1 cellular context compared by ENCODE assay signal in genomic region chr12:22544038-22544979, GRCh38.
A peak's percentile ranks its signal among the peaks of the same experiment; 100 is the strongest.
TF ChIP-seq lines count a peak whose summit lies in the region.

A gene with protein sequence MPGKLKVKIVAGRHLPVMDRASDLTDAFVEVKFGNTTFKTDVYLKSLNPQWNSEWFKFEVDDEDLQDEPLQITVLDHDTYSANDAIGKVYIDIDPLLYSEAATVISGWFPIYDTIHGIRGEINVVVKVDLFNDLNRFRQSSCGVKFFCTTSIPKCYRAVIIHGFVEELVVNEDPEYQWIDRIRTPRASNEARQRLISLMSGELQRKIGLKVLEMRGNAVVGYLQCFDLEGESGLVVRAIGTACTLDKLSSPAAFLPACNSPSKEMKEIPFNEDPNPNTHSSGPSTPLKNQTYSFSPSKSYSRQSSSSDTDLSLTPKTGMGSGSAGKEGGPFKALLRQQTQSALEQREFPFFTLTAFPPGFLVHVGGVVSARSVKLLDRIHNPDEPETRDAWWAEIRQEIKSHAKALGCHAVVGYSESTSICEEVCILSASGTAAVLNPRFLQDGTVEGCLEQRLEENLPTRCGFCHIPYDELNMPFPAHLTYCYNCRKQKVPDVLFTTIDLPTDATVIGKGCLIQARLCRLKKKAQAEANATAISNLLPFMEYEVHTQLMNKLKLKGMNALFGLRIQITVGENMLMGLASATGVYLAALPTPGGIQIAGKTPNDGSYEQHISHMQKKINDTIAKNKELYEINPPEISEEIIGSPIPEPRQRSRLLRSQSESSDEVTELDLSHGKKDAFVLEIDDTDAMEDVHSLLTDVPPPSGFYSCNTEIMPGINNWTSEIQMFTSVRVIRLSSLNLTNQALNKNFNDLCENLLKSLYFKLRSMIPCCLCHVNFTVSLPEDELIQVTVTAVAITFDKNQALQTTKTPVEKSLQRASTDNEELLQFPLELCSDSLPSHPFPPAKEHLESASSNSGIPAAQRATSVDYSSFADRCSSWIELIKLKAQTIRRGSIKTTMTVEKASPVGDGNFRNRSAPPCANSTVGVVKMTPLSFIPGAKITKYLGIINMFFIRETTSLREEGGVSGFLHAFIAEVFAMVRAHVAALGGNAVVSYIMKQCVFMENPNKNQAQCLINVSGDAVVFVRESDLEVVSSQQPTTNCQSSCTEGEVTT (minus strand): TSS chr12:22544542. CDS start chr12:22544150, 392 bp downstream.

TF ChIP-seq in GM12878, 131 proteins besides CTCF, POLR2A, EP300 and RAD21 (continued from another document and continues in another):
- TF ChIP-seq, protein P1, sequence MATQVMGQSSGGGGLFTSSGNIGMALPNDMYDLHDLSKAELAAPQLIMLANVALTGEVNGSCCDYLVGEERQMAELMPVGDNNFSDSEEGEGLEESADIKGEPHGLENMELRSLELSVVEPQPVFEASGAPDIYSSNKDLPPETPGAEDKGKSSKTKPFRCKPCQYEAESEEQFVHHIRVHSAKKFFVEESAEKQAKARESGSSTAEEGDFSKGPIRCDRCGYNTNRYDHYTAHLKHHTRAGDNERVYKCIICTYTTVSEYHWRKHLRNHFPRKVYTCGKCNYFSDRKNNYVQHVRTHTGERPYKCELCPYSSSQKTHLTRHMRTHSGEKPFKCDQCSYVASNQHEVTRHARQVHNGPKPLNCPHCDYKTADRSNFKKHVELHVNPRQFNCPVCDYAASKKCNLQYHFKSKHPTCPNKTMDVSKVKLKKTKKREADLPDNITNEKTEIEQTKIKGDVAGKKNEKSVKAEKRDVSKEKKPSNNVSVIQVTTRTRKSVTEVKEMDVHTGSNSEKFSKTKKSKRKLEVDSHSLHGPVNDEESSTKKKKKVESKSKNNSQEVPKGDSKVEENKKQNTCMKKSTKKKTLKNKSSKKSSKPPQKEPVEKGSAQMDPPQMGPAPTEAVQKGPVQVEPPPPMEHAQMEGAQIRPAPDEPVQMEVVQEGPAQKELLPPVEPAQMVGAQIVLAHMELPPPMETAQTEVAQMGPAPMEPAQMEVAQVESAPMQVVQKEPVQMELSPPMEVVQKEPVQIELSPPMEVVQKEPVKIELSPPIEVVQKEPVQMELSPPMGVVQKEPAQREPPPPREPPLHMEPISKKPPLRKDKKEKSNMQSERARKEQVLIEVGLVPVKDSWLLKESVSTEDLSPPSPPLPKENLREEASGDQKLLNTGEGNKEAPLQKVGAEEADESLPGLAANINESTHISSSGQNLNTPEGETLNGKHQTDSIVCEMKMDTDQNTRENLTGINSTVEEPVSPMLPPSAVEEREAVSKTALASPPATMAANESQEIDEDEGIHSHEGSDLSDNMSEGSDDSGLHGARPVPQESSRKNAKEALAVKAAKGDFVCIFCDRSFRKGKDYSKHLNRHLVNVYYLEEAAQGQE (IDR thresholded peaks at IDR 0.05; ENCODE audit: low read depth, low read length) = no peak
- TF ChIP-seq RCOR1 (conservative IDR thresholded peaks at IDR 0.05; ENCODE audit: low read depth, low read length) (no peak), CEBPB (IDR thresholded peaks at IDR 0.05; ENCODE audit: borderline replicate concordance in 1 of 2, low read depth in 2 of 2, low read length in 2 of 2) (no peak), SKIL (IDR thresholded peaks at IDR 0.05; ENCODE audit: low read depth, poor library complexity, severe bottlenecking) (peak; percentile 60), PAX8 (IDR thresholded peaks at IDR 0.05) (peak; percentile 21; the same call in 1 of the 2 replicates), JUND (IDR thresholded peaks at IDR 0.05; ENCODE audit: low read depth, low read length) (peak; percentile 11; the same call in 1 of the 2 replicates), EED (IDR thresholded peaks at IDR 0.05; ENCODE audit: low read depth) (peak; percentile 40; the same call in 1 of the 2 replicates), ATF2 (IDR thresholded peaks at IDR 0.05; ENCODE audit: low read length) (no peak), ZBED1 (IDR thresholded peaks at IDR 0.05; ENCODE audit: borderline replicate concordance) (no peak), CHD4 (IDR thresholded peaks at IDR 0.05) (no peak), TCF3 (IDR thresholded peaks at IDR 0.05; ENCODE audit: borderline replicate concordance, insufficient read depth, low read depth, low read length) (0 out of 2 replicates have a peak, but pooled peaks have one; percentile 9), MYB (IDR thresholded peaks at IDR 0.05; ENCODE audit: borderline replicate concordance, low read depth, low read length) (no peak), FOXM1 (IDR thresholded peaks at IDR 0.05; ENCODE audit: low read depth, low read length) (peak; percentile 70), WRNIP1 (IDR thresholded peaks at IDR 0.05; ENCODE audit: borderline replicate concordance, low read depth, low read length) (peak; percentile 63; the same call in 1 of the 2 replicates), SIX5 (IDR thresholded peaks at IDR 0.05; ENCODE audit: low read depth, low read length, severe bottlenecking) (peak; percentile 54), NFIC (IDR thresholded peaks at IDR 0.05; ENCODE audit: low read depth, low read length) (peak; percentile 26; the same call in 1 of the 2 replicates), NRF1 (conservative IDR thresholded peaks at IDR 0.05; ENCODE audit: low read depth, low read length) (no peak), ZNF622 (IDR thresholded peaks at IDR 0.05) (no peak), E2F4 (IDR thresholded peaks at IDR 0.05; ENCODE audit: low read depth, low read length) (peak; percentile 70; the same call in 1 of the 2 replicates), EZH2 (IDR thresholded peaks at IDR 0.05; ENCODE audit: borderline replicate concordance, control insufficient read depth, low read depth, low read length) (no peak), ZNF274 (IDR thresholded peaks at IDR 0.05; ENCODE audit: insufficient read depth, insufficient read length) (no peak), JUNB (IDR thresholded peaks at IDR 0.05) (no peak), SREBF2 (IDR thresholded peaks at IDR 0.05; ENCODE audit: low read length) (no peak), KAT2A (conservative IDR thresholded peaks at IDR 0.05; ENCODE audit: control insufficient read depth, low read depth, low read length) (no peak), EGR1 (IDR thresholded peaks at IDR 0.05; ENCODE audit: borderline replicate concordance in 1 of 2, low read depth in 2 of 2, low read length in 2 of 2) (peak in 1 of 2 experiments; percentile 52; a peak in 1 of 3 replicates), ZNF217 (IDR thresholded peaks at IDR 0.05) (0 out of 2 replicates have a peak, but pooled peaks have one; percentile 10)
- TF ChIP-seq, protein P2, sequence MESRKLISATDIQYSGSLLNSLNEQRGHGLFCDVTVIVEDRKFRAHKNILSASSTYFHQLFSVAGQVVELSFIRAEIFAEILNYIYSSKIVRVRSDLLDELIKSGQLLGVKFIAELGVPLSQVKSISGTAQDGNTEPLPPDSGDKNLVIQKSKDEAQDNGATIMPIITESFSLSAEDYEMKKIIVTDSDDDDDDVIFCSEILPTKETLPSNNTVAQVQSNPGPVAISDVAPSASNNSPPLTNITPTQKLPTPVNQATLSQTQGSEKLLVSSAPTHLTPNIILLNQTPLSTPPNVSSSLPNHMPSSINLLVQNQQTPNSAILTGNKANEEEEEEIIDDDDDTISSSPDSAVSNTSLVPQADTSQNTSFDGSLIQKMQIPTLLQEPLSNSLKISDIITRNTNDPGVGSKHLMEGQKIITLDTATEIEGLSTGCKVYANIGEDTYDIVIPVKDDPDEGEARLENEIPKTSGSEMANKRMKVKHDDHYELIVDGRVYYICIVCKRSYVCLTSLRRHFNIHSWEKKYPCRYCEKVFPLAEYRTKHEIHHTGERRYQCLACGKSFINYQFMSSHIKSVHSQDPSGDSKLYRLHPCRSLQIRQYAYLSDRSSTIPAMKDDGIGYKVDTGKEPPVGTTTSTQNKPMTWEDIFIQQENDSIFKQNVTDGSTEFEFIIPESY (IDR thresholded peaks at IDR 0.05) = no peak
- TF ChIP-seq, protein P3, sequence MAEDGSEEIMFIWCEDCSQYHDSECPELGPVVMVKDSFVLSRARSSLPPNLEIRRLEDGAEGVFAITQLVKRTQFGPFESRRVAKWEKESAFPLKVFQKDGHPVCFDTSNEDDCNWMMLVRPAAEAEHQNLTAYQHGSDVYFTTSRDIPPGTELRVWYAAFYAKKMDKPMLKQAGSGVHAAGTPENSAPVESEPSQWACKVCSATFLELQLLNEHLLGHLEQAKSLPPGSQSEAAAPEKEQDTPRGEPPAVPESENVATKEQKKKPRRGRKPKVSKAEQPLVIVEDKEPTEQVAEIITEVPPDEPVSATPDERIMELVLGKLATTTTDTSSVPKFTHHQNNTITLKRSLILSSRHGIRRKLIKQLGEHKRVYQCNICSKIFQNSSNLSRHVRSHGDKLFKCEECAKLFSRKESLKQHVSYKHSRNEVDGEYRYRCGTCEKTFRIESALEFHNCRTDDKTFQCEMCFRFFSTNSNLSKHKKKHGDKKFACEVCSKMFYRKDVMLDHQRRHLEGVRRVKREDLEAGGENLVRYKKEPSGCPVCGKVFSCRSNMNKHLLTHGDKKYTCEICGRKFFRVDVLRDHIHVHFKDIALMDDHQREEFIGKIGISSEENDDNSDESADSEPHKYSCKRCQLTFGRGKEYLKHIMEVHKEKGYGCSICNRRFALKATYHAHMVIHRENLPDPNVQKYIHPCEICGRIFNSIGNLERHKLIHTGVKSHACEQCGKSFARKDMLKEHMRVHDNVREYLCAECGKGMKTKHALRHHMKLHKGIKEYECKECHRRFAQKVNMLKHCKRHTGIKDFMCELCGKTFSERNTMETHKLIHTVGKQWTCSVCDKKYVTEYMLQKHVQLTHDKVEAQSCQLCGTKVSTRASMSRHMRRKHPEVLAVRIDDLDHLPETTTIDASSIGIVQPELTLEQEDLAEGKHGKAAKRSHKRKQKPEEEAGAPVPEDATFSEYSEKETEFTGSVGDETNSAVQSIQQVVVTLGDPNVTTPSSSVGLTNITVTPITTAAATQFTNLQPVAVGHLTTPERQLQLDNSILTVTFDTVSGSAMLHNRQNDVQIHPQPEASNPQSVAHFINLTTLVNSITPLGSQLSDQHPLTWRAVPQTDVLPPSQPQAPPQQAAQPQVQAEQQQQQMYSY (CRISPR knock-in tag; IDR thresholded peaks at IDR 0.05) = no peak
- TF ChIP-seq, protein P4, sequence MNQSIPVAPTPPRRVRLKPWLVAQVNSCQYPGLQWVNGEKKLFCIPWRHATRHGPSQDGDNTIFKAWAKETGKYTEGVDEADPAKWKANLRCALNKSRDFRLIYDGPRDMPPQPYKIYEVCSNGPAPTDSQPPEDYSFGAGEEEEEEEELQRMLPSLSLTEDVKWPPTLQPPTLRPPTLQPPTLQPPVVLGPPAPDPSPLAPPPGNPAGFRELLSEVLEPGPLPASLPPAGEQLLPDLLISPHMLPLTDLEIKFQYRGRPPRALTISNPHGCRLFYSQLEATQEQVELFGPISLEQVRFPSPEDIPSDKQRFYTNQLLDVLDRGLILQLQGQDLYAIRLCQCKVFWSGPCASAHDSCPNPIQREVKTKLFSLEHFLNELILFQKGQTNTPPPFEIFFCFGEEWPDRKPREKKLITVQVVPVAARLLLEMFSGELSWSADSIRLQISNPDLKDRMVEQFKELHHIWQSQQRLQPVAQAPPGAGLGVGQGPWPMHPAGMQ (IDR thresholded peaks at IDR 0.05; ENCODE audit: borderline replicate concordance) = no peak
- TF ChIP-seq, protein P5, sequence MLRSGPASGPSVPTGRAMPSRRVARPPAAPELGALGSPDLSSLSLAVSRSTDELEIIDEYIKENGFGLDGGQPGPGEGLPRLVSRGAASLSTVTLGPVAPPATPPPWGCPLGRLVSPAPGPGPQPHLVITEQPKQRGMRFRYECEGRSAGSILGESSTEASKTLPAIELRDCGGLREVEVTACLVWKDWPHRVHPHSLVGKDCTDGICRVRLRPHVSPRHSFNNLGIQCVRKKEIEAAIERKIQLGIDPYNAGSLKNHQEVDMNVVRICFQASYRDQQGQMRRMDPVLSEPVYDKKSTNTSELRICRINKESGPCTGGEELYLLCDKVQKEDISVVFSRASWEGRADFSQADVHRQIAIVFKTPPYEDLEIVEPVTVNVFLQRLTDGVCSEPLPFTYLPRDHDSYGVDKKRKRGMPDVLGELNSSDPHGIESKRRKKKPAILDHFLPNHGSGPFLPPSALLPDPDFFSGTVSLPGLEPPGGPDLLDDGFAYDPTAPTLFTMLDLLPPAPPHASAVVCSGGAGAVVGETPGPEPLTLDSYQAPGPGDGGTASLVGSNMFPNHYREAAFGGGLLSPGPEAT (IDR thresholded peaks at IDR 0.05; ENCODE audit: low read depth) = peak; percentile 87
- TF ChIP-seq, protein P6, sequence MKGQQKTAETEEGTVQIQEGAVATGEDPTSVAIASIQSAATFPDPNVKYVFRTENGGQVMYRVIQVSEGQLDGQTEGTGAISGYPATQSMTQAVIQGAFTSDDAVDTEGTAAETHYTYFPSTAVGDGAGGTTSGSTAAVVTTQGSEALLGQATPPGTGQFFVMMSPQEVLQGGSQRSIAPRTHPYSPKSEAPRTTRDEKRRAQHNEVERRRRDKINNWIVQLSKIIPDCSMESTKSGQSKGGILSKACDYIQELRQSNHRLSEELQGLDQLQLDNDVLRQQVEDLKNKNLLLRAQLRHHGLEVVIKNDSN (IDR thresholded peaks at IDR 0.05; ENCODE audit: borderline replicate concordance, extremely low read length, insufficient read depth, low read depth, low read length) = no peak
- TF ChIP-seq, protein P7, sequence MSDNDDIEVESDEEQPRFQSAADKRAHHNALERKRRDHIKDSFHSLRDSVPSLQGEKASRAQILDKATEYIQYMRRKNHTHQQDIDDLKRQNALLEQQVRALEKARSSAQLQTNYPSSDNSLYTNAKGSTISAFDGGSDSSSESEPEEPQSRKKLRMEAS (IDR thresholded peaks at IDR 0.05; ENCODE audit: low read depth, low read length) = peak; percentile 72
